ENCODE assay signal across 1 cellular context in genomic region chr5:6722015-6722414, GRCh38.
TF ChIP-seq lines count a peak whose summit lies in the region.

No MANE protein-coding gene starts in this region.

TF ChIP-seq in SK-N-SH, 30 proteins besides CTCF, POLR2A, EP300 and RAD21 (continued from another document):
- TF ChIP-seq TAF1 (IDR thresholded peaks at IDR 0.05; ENCODE audit: borderline replicate concordance, low read depth, low read length) (no peak), TCF12 (IDR thresholded peaks at IDR 0.05) (no peak), NFIC (IDR thresholded peaks at IDR 0.05; ENCODE audit: borderline replicate concordance) (no peak), USF2 (IDR thresholded peaks at IDR 0.05; ENCODE audit: borderline replicate concordance, low read depth, low read length) (no peak), GABPA (IDR thresholded peaks at IDR 0.05; ENCODE audit: low read depth) (no peak), NRF1 (IDR thresholded peaks at IDR 0.05; ENCODE audit: low read depth, low read length) (no peak), MXI1 (IDR thresholded peaks at IDR 0.05; ENCODE audit: low read depth, low read length) (no peak), YY1 (IDR thresholded peaks at IDR 0.05; ENCODE audit: low read depth) (no peak)
